Comparison of ENCODE assay signal across 12 cellular contexts in genomic region chr2:16055848-16056580, GRCh38.
A peak's percentile ranks its signal among the peaks of the same experiment; 100 is the strongest.
DNase-seq lines count a peak whose midpoint lies in the region; ATAC-seq lines count a peak whose summit lies in the region.
"Had no signal": no experiment of that assay in that cellular context is flagged by ENCODE, and none has a peak within 500 bp of the region (broad histone marks: within the 10 kb centered on the region; RNA-seq: fewer than 3 reads in every experiment).

No MANE protein-coding gene starts in this region.

- peak; percentile 10 for DNase-seq in GM19238 (ENCODE audit: insufficient read length, low spot score)
- DNase-seq in putamen (ENCODE audit: low spot score), result peak; percentile 36
- DNase-seq in activated CD4-positive, alpha-beta T cell treated with anti-CD3 and anti-CD28 coated beads for 1 hour, result no peak
- no peak for DNase-seq in activated T-cell treated with anti-CD3 and anti-CD28 coated beads, Interleukin-2, amount 50 U/mL, for 24 hours
- DNase-seq in activated CD4-positive, alpha-beta T cell treated with anti-CD3 and anti-CD28 coated beads for 48 hours, result no peak
- DNase-seq in Ammon's horn (ENCODE audit: low spot score), result no peak
- DNase-seq: activated gamma-delta T cell treated with Interleukin-2 at 50 U/mL for 16 hours, left ventricle myocardium inferior, NCI-H1105, T-cell had no signal

- peaks cover 2% of the 10 kb centered on the region for H3K4me1 Mint-ChIP-seq in activated T-cell treated with anti-CD3 and anti-CD28 coated beads, Interleukin-2, amount 50 U/mL, for 24 hours (ENCODE audit: low read depth)

- H3K27me3 Mint-ChIP-seq in activated T-cell treated with anti-CD3 and anti-CD28 coated beads, Interleukin-2, amount 50 U/mL, for 24 hours, result peaks cover 3% of the 10 kb centered on the region
- H3K27me3 Mint-ChIP-seq: T-cell had no signal

- no peak overlapping the region for H3K4me3 Mint-ChIP-seq in activated T-cell treated with anti-CD3 and anti-CD28 coated beads, Interleukin-2, amount 50 U/mL, for 24 hours
- H3K4me3 Mint-ChIP-seq: T-cell had no signal

- H3K9me3 Mint-ChIP-seq in activated T-cell treated with anti-CD3 and anti-CD28 coated beads, Interleukin-2, amount 50 U/mL, for 24 hours, result no peaks in the 10 kb centered on the region

- no peaks in the 10 kb centered on the region for H3K36me3 Mint-ChIP-seq in activated T-cell treated with anti-CD3 and anti-CD28 coated beads, Interleukin-2, amount 50 U/mL, for 24 hours (ENCODE audit: low read depth)
- H3K36me3 Mint-ChIP-seq: T-cell had no signal

- ATAC-seq in HG02642 (IDR thresholded peaks at IDR 0.05; ENCODE audit: poor library complexity, unreplicated experiment), result peak; percentile 85
- peak; percentile 92 for ATAC-seq in HG03575 (IDR thresholded peaks at IDR 0.05; ENCODE audit: extremely low read depth, insufficient number of reproducible peaks, low FRiP score, unreplicated experiment)
- ATAC-seq: T-cell had no signal

- no peak overlapping the region for H3K27ac Mint-ChIP-seq in activated T-cell treated with anti-CD3 and anti-CD28 coated beads, Interleukin-2, amount 50 U/mL, for 24 hours
- H3K27ac Mint-ChIP-seq: T-cell had no signal

Comparison
In these comparisons a context has a peak if more than half of its experiments do, and no peak if none do; other contexts are left out.
1. DNase-seq: peak in GM19238 (single experiment) and putamen (single experiment); none in activated CD4-positive, alpha-beta T cell treated with anti-CD3 and anti-CD28 coated beads for 1 hour (single experiment), activated T-cell treated with anti-CD3 and anti-CD28 coated beads, Interleukin-2, amount 50 U/mL, for 24 hours (single experiment), activated CD4-positive, alpha-beta T cell treated with anti-CD3 and anti-CD28 coated beads for 48 hours (single experiment) and Ammon's horn (single experiment).